In the genomic region with DNA sequence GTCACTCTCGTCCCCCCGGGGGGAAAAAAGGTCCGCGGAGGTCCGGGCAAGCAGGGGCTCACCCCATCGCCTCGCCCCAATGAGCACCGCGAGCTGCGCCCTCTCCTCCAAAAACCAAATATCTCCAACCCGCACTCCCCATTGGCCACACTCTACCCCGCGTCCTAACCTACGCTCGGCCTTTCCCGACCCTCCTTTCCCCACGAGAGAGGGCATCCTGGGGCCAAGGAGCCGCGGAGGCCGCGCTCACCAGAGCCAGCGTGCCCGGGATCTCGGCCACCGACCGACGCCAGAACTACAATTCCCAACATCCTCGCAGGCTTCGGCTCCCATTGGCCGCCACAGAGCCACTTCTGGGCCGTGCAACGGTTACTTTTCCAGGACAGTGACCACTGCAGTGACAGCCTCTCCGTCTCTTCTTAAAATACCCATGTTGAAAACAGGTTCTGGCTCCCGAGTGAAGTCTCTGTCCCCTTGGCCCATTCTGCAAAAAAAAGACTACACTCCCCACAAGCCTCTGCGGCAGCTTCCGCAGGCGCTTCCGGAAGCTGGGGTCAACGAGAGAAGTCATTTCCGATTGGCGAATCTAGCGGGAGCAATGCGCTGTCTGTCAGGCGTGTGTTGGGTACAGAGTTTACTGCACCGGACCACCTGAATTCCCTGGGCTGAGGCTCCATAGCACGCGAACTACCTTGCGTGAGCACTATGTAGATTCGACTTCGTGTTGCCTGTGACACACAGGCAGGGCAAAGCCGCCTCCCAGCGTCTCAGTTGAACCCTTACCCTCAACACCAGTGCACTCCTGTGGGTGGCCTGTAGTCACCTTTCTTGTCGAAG, we compare ENCODE assay signal across 8 cellular contexts. TPM values are rescaled to one million over a fixed set of nuclear protein-coding genes. Genes with fewer than 3 reads are reported as not detected.
DNase-seq lines count a peak whose midpoint lies in the region; ATAC-seq, FAIRE-seq and TF ChIP-seq lines count a peak whose summit lies in the region.

A gene (minus strand): TSS at position 285 of the 837 bp plus-strand sequence. CDS start 15,020 bp downstream, outside the sequence.

- no peaks in the 10 kb centered on the region for H3K27me3 ChIP-seq in keratinocyte (ENCODE audit: control insufficient read depth, extremely low read depth, insufficient read depth, low read length)

- DNase-seq in AG08395 (ENCODE audit: low spot score) (peak; percentile 93), NCI-H2227 treated with DMSO at 0.1 percent for 48 hours (lab: John Stamatoyannopoulos, UW) (peak; percentile 84), activated B cell treated with CpG ODN at 0.5 μM for 24 hours (peak; percentile 72), keratinocyte (ENCODE audit: low read depth, low spot score) (no peak)
- DNase-seq in central memory CD4-positive, alpha-beta T cell = peak; percentile 79
- DNase-seq in stimulated activated CD4-positive, alpha-beta T cell treated with anti-CD3 and anti-CD28 coated beads, Interleukin-15, amount 100 ng/mL, for 1 hour (ENCODE audit: low read depth in 1 of 2, low spot score in 1 of 2) = peak; percentile 51 to 54

- H3K9me3 Mint-ChIP-seq in activated B cell treated with CpG ODN at 0.5 μM for 24 hours = no peaks in the 10 kb centered on the region

- H3K4me3 Mint-ChIP-seq in activated B cell treated with CpG ODN at 0.5 μM for 24 hours = peak within 1 kb of the TSS; percentile 100

- dilution Hi-C loops in keratinocyte (cut with MboI; ENCODE audit: extremely low pct_ligation_motif_present, low sequenced_read_pairs) = no loop called here

- peaks cover 18% of the 10 kb centered on the region for H3K27me3 Mint-ChIP-seq in activated B cell treated with CpG ODN at 0.5 μM for 24 hours

- H3K9me3 ChIP-seq in keratinocyte (ENCODE audit: control insufficient read depth, low read depth, low read length) = no peaks in the 10 kb centered on the region

- H3K36me3 ChIP-seq in keratinocyte (ENCODE audit: control insufficient read depth in 2 of 2, extremely low read depth in 1 of 2, insufficient read depth in 2 of 2, low read length in 2 of 2) = no peaks in the 10 kb centered on the region

- intact Hi-C loops in activated B cell treated with CpG ODN at 0.5 μM for 24 hours (cut with micrococcal nuclease) = loop anchor here (1.0 to 5.0 kb wide), 5 partner anchors 15 to 963 kb away; a partner anchor contains a TSS

- H3K4me1 ChIP-seq in keratinocyte (ENCODE audit: control insufficient read depth, extremely low read depth, insufficient read depth, low read length) = peaks cover 11% of the 10 kb centered on the region

- peak within 1 kb of the TSS; percentile 74 for H3K27ac ChIP-seq in keratinocyte (ENCODE audit: control insufficient read depth, insufficient read depth, low read length)

- peak within 1 kb of the TSS; percentile 87 for H3K9ac ChIP-seq in keratinocyte (ENCODE audit: control insufficient read depth, extremely low read depth, insufficient read depth, low read length)

- ATAC-seq in GM18870 (IDR thresholded peaks at IDR 0.05; ENCODE audit: unreplicated experiment) = peak; percentile 84
- ATAC-seq in HG03108 (IDR thresholded peaks at IDR 0.05; ENCODE audit: unreplicated experiment) = peak; percentile 92
- peak; percentile 93 for ATAC-seq in activated B cell treated with CpG ODN at 0.5 μM for 24 hours (ENCODE audit: low read depth)

- peak; percentile 77 for FAIRE-seq in keratinocyte (lab: Jason Lieb, UNC)

- no peaks in the 10 kb centered on the region for H4K20me1 ChIP-seq in keratinocyte (ENCODE audit: control insufficient read depth, extremely low read depth, insufficient read depth, low read length)

- peak within 1 kb of the TSS; percentile 74 for H3K4me2 ChIP-seq in keratinocyte (ENCODE audit: control insufficient read depth, extremely low read depth, insufficient read depth, low read depth, low read length)

- H3K79me2 ChIP-seq in keratinocyte (ENCODE audit: control insufficient read depth, insufficient read depth, low read length) = peaks cover 21% of the 10 kb centered on the region

- H2AFZ ChIP-seq in keratinocyte (ENCODE audit: control insufficient read depth, low read length) = peak within 1 kb of the TSS; percentile 96

- H3K9me1 ChIP-seq in keratinocyte (ENCODE audit: control insufficient read depth, extremely low read depth, insufficient read depth, low read length) = no peaks in the 10 kb centered on the region

- peak within 1 kb of the TSS; percentile 96 for H3K27ac Mint-ChIP-seq in activated B cell treated with CpG ODN at 0.5 μM for 24 hours

- H3K4me3 ChIP-seq in keratinocyte (ENCODE audit: control insufficient read depth in 2 of 3, extremely low read depth in 1 of 3, insufficient read depth in 2 of 3, low read depth in 1 of 3, low read length in 3 of 3) = peak within 1 kb of the TSS; percentile 77 to 98 (median 80)

- peaks cover 6% of the 10 kb centered on the region for H3K36me3 Mint-ChIP-seq in activated B cell treated with CpG ODN at 0.5 μM for 24 hours (ENCODE audit: low read depth)

- H3K4me1 Mint-ChIP-seq in activated B cell treated with CpG ODN at 0.5 μM for 24 hours = peaks cover 23% of the 10 kb centered on the region

- CTCF ChIA-PET in activated B cell treated with CpG ODN at 0.5 μM for 24 hours (lab: Charles Lee) = interaction anchor here (1.2 to 3.6 kb wide), 4 partner anchors 12 to 220 kb away, joined by 3 to 20 read pairs (median 4); no protein-coding TSS in a partner anchor

- POLR2A ChIA-PET in activated B cell treated with CpG ODN at 0.5 μM for 24 hours (lab: Charles Lee) = interaction anchor here (0.7 to 3.7 kb wide), 7 partner anchors 13 to 536 kb away, joined by 3 to 32 read pairs (median 5); a partner anchor contains a TSS

- TF ChIP-seq CTCF in activated B cell treated with CpG ODN at 0.5 μM for 24 hours (IDR thresholded peaks at IDR 0.05) (no peak), keratinocyte (optimal IDR thresholded peaks at IDR 0.05 in 1 of 3, IDR thresholded peaks at IDR 0.05 in 1 of 3, conservative IDR thresholded peaks at IDR 0.05 in 1 of 3; ENCODE audit: extremely low read depth in 1 of 3, insufficient read depth in 2 of 3, low read length in 3 of 3) (no peak)

RNA-seq across cellular contexts. Expression of the gene that starts here (rescaled TPM):
- 14.8 and 16.6 TPM in 2 replicates for total RNA-seq in activated B cell treated with CpG ODN at 0.5 μM for 24 hours
- polyA plus RNA-seq in keratinocyte = 9.0 to 12.2 TPM (median 11.7 TPM) in 3 replicates
- polyA plus RNA-seq in keratinocyte (2011; ENCODE audit: low read depth) = 6.1 TPM
- polyA plus RNA-seq in keratinocyte (2011; cell fraction: cytosol; rRNA removed) = 7.2 and 11.2 TPM in 2 replicates
- 22.4 and 24.6 TPM in 2 replicates for polyA plus RNA-seq in keratinocyte (2011; cell fraction: nucleus; rRNA removed)
- 6.8 and 8.4 TPM in 2 replicates for polyA plus RNA-seq in keratinocyte (2012; ENCODE audit: low replicate concordance)
- 9.3 to 23.8 TPM (median 16.0 TPM) in 3 replicates for polyA minus RNA-seq in keratinocyte
- 13.4 TPM for polyA minus RNA-seq in keratinocyte (2011; cell fraction: cytosol; rRNA and poly(A)+ RNA removed)
- 9.7 and 13.7 TPM in 2 replicates for polyA minus RNA-seq in keratinocyte (2011; cell fraction: nucleus; rRNA and poly(A)+ RNA removed)
